27 cellular contexts compared by ENCODE assay signal in the genomic region with DNA sequence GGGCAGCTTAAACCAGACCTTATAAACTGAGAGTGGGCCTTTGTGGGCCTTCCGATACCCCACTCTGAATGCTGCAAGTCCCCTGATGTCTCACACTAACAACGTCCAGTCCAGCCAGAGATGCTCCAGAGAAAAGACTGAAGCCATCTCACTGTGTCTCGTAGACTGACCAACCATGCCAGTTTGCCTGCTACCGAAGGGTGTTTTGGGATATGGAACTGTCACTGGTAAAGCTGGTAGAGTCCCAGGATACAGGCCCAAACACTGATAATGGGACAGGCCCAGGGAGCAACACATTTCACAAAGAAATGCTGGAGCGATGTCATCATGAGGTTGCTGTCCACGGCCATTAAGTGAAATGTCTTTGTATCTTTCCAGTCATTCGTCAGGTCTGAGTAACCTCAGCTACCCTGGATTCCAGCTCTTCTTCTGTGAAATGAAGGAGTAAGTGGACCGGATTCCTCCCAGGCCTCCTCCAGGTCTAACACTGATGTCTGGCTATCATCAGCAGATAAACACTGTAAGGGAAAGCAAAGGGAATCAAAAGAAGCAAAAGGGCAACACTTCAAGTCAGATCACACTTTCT.
"Had no signal": no experiment of that assay in that cellular context is flagged by ENCODE, and none has a peak within 500 bp of the region (broad histone marks: within the 10 kb centered on the region; RNA-seq: fewer than 3 reads in every experiment).

No MANE protein-coding gene starts in this region.

- H3K36me3 ChIP-seq: ascending aorta, breast epithelium, gastrocnemius medialis had no signal

- H3K4me3 ChIP-seq: ascending aorta, breast epithelium, coronary artery, dorsolateral prefrontal cortex, gastrocnemius medialis had no signal

- H3K27ac ChIP-seq: ascending aorta, breast epithelium, coronary artery, dorsolateral prefrontal cortex, foreskin keratinocyte, gastrocnemius medialis, VCaP had no signal

- H3K9me3 ChIP-seq: ascending aorta, breast epithelium, gastrocnemius medialis had no signal

- H3K27me3 ChIP-seq: ascending aorta, breast epithelium, foreskin keratinocyte, gastrocnemius medialis had no signal

- ATAC-seq: activated naive CD4-positive, alpha-beta T cell treated with anti-CD3 and anti-CD28 coated beads, Interleukin-2, amount 50 U/mL, for 72 hours; activated T-cell treated with anti-CD3 and anti-CD28 coated beads, Interleukin-2, amount 50 U/mL, for 72 hours; esophagus mucosa; foreskin keratinocyte; gastrocnemius medialis; WTC11 had no signal

- DNase-seq: activated CD4-positive, alpha-beta memory T cell treated with anti-CD3 and anti-CD28 coated beads, Interleukin-2, amount 10 ng/mL, durations not matched to agents 7 days and 5 days; activated CD4-positive, alpha-beta T cell treated with anti-CD3 and anti-CD28 coated beads for 1 hour; activated CD4-positive, alpha-beta T cell treated with anti-CD3 and anti-CD28 coated beads for 4 hours; activated CD4-positive, alpha-beta T cell treated with anti-CD3 and anti-CD28 coated beads, Interleukin-2, amount 10 ng/mL, durations not matched to agents 7 days and 5 days; activated CD4-positive, alpha-beta T cell treated with anti-CD3 and anti-CD28 coated beads, Interleukin-2, amount 50 U/mL, for 4 hours; activated CD8-positive, alpha-beta memory T cell treated with anti-CD3 and anti-CD28 coated beads, Interleukin-2, amount 50 U/mL, for 48 hours; activated gamma-delta T cell; activated naive CD4-positive, alpha-beta T cell; activated naive CD4-positive, alpha-beta T cell treated with anti-CD3 and anti-CD28 coated beads, Interleukin-2, amount 10 ng/mL, durations not matched to agents 7 days and 5 days; activated naive CD8-positive, alpha-beta T cell treated with anti-CD3 and anti-CD28 coated beads, Interleukin-2, amount 10 ng/mL, durations not matched to agents 7 days and 5 days; activated T-cell treated with anti-CD3 and anti-CD28 coated beads for 4 hours; activated T-cell treated with anti-CD3 and anti-CD28 coated beads, Interleukin-2, amount 50 U/mL, for 24 hours; activated T-cell treated with anti-CD3 and anti-CD28 coated beads, Interleukin-2, amount 50 U/mL, for 72 hours; dorsolateral prefrontal cortex; effector memory CD4-positive, alpha-beta T cell; endodermal cell; foreskin keratinocyte; gastrocnemius medialis; glutamatergic neuron; T-helper 2 cell had no signal

- H3K4me1 ChIP-seq: ascending aorta, breast epithelium, foreskin keratinocyte, gastrocnemius medialis had no signal
